ENCODE assay signal across 1 cellular context in the genomic region with DNA sequence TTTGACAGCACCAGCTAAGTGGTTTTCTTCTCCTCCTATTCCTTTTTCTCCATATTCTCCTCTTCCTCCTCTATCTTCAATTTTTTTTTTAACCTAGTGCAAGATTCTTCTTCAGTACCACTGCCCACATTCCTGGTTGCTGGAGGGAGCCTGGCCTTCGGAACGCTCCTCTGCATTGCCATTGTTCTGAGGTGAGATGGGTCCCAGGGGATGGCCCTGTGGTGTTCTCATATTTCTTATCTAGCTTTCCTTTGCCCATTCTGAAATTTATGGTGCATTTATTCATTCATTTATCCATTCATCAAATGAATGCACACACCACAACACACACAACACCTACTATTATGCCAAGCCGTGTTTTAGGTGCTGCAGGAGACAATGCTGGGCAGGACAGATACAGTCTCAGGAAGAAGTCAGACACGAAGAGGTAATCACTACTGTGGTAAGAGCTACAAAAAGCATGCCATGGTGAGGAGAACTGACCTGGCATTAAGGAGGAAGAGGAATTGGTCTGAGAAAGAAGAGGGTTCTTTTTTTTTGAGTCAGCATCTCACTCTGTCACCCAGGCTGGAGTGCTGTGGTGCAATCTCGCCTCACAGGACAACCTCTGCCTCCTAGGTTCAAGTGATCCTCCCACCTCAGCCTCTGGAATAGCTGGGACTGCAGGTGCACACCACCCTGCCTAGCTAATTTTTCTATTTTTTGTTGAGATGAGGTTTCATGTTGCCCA.
A peak's percentile ranks its signal among the peaks of the same experiment; 100 is the strongest.
TF ChIP-seq lines count a peak whose summit lies in the region.

No MANE protein-coding gene starts in this region.

TF ChIP-seq in HEK293, 187 proteins besides CTCF, POLR2A, EP300 and RAD21:
- TF ChIP-seq, protein P1, sequence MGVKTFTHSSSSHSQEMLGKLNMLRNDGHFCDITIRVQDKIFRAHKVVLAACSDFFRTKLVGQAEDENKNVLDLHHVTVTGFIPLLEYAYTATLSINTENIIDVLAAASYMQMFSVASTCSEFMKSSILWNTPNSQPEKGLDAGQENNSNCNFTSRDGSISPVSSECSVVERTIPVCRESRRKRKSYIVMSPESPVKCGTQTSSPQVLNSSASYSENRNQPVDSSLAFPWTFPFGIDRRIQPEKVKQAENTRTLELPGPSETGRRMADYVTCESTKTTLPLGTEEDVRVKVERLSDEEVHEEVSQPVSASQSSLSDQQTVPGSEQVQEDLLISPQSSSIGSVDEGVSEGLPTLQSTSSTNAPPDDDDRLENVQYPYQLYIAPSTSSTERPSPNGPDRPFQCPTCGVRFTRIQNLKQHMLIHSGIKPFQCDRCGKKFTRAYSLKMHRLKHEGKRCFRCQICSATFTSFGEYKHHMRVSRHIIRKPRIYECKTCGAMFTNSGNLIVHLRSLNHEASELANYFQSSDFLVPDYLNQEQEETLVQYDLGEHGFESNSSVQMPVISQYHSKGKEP (tag by site-specific recombination; IDR thresholded peaks at IDR 0.05) = peak; percentile 53; the same call in 1 of the 2 replicates
- no peak for TF ChIP-seq ZNF174 (tag by site-specific recombination; IDR thresholded peaks at IDR 0.05)
